In genomic region chr12:80777587-80777986, GRCh38 we compare ENCODE assay signal across 10 cellular contexts.
DNase-seq lines count a peak whose midpoint lies in the region; TF ChIP-seq lines count a peak whose summit lies in the region.
"Had no signal": no experiment of that assay in that cellular context is flagged by ENCODE, and none has a peak within 500 bp of the region (broad histone marks: within the 10 kb centered on the region; RNA-seq: fewer than 3 reads in every experiment).

No MANE protein-coding gene starts in this region.

- peak overlapping the region; percentile 9 for H3K4me2 ChIP-seq in parathyroid adenoma (ENCODE audit: low read length)

- H3K4me1 ChIP-seq in endocrine pancreas (ENCODE audit: control insufficient read depth, insufficient read depth, low read length) (peaks cover 5% of the 10 kb centered on the region), parathyroid adenoma (no peaks in the 10 kb centered on the region)
- H3K4me1 ChIP-seq in effector memory CD4-positive, alpha-beta T cell (ENCODE audit: control insufficient read depth, insufficient read depth, low read length, poor library complexity, severe bottlenecking), result no peaks in the 10 kb centered on the region

- H3K27me3 ChIP-seq in endocrine pancreas (ENCODE audit: control insufficient read depth, insufficient read depth, low read length) (no peaks in the 10 kb centered on the region), parathyroid adenoma (ENCODE audit: control insufficient read depth, insufficient read depth, low read length) (no peaks in the 10 kb centered on the region)
- H3K27me3 ChIP-seq in effector memory CD4-positive, alpha-beta T cell (replicated peaks; ENCODE audit: control insufficient read depth, insufficient read depth, low read length, poor library complexity, severe bottlenecking), result no peaks in the 10 kb centered on the region

- H3K9me3 ChIP-seq in endocrine pancreas (ENCODE audit: control insufficient read depth, low read length), result no peaks in the 10 kb centered on the region
- H3K9me3 ChIP-seq in parathyroid adenoma (ENCODE audit: control insufficient read depth, low read length), result peaks cover 7% of the 10 kb centered on the region
- no peaks in the 10 kb centered on the region for H3K9me3 ChIP-seq in effector memory CD4-positive, alpha-beta T cell (ENCODE audit: control insufficient read depth, low read length)

- BruUV-seq in Calu3 (replicated peaks; lab: Mats Ljungman, UMichigan), result no TSS peak

- peak overlapping the region; percentile 26 for H3K4me3 ChIP-seq in endocrine pancreas (ENCODE audit: control insufficient read depth, insufficient read depth, low read length)
- no peak overlapping the region for H3K4me3 ChIP-seq in parathyroid adenoma (ENCODE audit: low read depth, low read length)
- no peak overlapping the region for H3K4me3 ChIP-seq in effector memory CD4-positive, alpha-beta T cell (ENCODE audit: insufficient read depth, low read depth, low read length, poor library complexity, severe bottlenecking)

- peak overlapping the region; percentile 11 for H3K27ac ChIP-seq in parathyroid adenoma
- H3K27ac ChIP-seq in effector memory CD4-positive, alpha-beta T cell (ENCODE audit: insufficient read depth, low read length, poor library complexity, severe bottlenecking), result no peak overlapping the region

- H3K9ac ChIP-seq in endocrine pancreas (ENCODE audit: control insufficient read depth, insufficient read depth, low read length) (no peak overlapping the region), parathyroid adenoma (no peak overlapping the region)

- H3K27ac Mint-ChIP-seq in Calu3 (ENCODE audit: unreplicated experiment), result peak overlapping the region; percentile 40
- H3K27ac Mint-ChIP-seq: CD8-positive, alpha-beta T cell had no signal

- H3K36me3 ChIP-seq in endocrine pancreas (ENCODE audit: control insufficient read depth, insufficient read depth, low read length) (no peaks in the 10 kb centered on the region), parathyroid adenoma (ENCODE audit: control insufficient read depth, insufficient read depth, low read length) (no peaks in the 10 kb centered on the region)
- H3K36me3 ChIP-seq in effector memory CD4-positive, alpha-beta T cell (ENCODE audit: control insufficient read depth, insufficient read depth, low read length), result no peaks in the 10 kb centered on the region

- no peak overlapping the region for H2AFZ ChIP-seq in parathyroid adenoma

- CTCF ChIA-PET in Calu3 (lab: Charles Lee), result interaction anchor here (0.8 to 0.9 kb wide), 2 partner anchors 39 to 351 kb away, joined by 3 read pairs; no protein-coding TSS in a partner anchor

- H3K4me3 Mint-ChIP-seq in Calu3 (ENCODE audit: low read depth, unreplicated experiment), result no peak overlapping the region
- H3K4me3 Mint-ChIP-seq: CD8-positive, alpha-beta T cell had no signal

- DNase-seq in Calu3 (no peak), HT-29 (ENCODE audit: low spot score) (peak; percentile 7), COLO829 (ENCODE audit: low spot score) (no peak), islet precursor cell (no peak), NCI-H1436 (lab: John Stamatoyannopoulos, UW) (no peak)
- DNase-seq in effector memory CD4-positive, alpha-beta T cell, result no peak
- DNase-seq: activated T-cell treated with anti-CD3 and anti-CD28 coated beads, Interleukin-2, amount 50 U/mL, for 1 hour; CD8-positive, alpha-beta T cell had no signal

- no peaks in the 10 kb centered on the region for H3K27me3 Mint-ChIP-seq in Calu3 (ENCODE audit: unreplicated experiment)

- peaks cover 5% of the 10 kb centered on the region for H3K36me3 Mint-ChIP-seq in Calu3 (ENCODE audit: insufficient read depth, unreplicated experiment)
- H3K36me3 Mint-ChIP-seq: CD8-positive, alpha-beta T cell had no signal

- intact Hi-C loops in Calu3 (cut with micrococcal nuclease; ENCODE audit: unreplicated experiment), result loop anchor here (5.0 kb wide), 1 partner anchor 480 kb away; no protein-coding TSS in a partner anchor

- TF ChIP-seq CTCF in Calu3 (IDR thresholded peaks at IDR 0.05; ENCODE audit: unreplicated experiment) (no peak), parathyroid adenoma (IDR thresholded peaks at IDR 0.05) (no peak)

- H3K9me3 Mint-ChIP-seq in Calu3 (ENCODE audit: low read depth, unreplicated experiment), result peaks cover 11% of the 10 kb centered on the region

- peaks cover 18% of the 10 kb centered on the region for H3K4me1 Mint-ChIP-seq in Calu3 (ENCODE audit: low read depth, unreplicated experiment)

- no peaks in the 10 kb centered on the region for H3K79me2 ChIP-seq in parathyroid adenoma
